Comparison of ENCODE assay signal across 14 cellular contexts in genomic region chr13:97448503-97449251, GRCh38. TPM values are rescaled to one million over a fixed set of nuclear protein-coding genes. Genes with fewer than 3 reads are reported as not detected.
A peak's percentile ranks its signal among the peaks of the same experiment; 100 is the strongest.
DNase-seq lines count a peak whose midpoint lies in the region; ATAC-seq and TF ChIP-seq lines count a peak whose summit lies in the region.
"Had no signal": no experiment of that assay in that cellular context is flagged by ENCODE, and none has a peak within 500 bp of the region (broad histone marks: within the 10 kb centered on the region; RNA-seq: fewer than 3 reads in every experiment).

No MANE protein-coding gene starts in this region.

- H3K4me3 Mint-ChIP-seq in central memory CD8-positive, alpha-beta T cell = no peak overlapping the region
- no peak overlapping the region for H3K4me3 Mint-ChIP-seq in activated CD4-positive, alpha-beta T cell treated with anti-CD3 and anti-CD28 coated beads for 36 hours
- H3K4me3 Mint-ChIP-seq: natural killer cell treated with Interleukin-12 subunit alpha and Interleukin-12 subunit beta and Interleukin-15 and Interleukin-18, amount 100 ng/mL, for 72 hours had no signal

- peak; percentile 31 for DNase-seq in ACHN
- no peak for DNase-seq in central memory CD8-positive, alpha-beta T cell (ENCODE audit: low spot score in 2 of 2)
- no peak for DNase-seq in lower leg skin (ENCODE audit: low spot score in 2 of 2)
- DNase-seq in activated CD4-positive, alpha-beta T cell treated with anti-CD3 and anti-CD28 coated beads for 36 hours = no peak
- no peak for DNase-seq in NK-92 treated with Interleukin-12 subunit alpha and Interleukin-12 subunit beta, amount 100 ng/mL, for 24 hours (lab: John Stamatoyannopoulos, UW)
- no peak for DNase-seq in NCI-H146 treated with DMSO at 0.1 percent for 48 hours (lab: John Stamatoyannopoulos, UW; ENCODE audit: unreplicated experiment)
- DNase-seq: activated CD8-positive, alpha-beta memory T cell treated with anti-CD3 and anti-CD28 coated beads, Interleukin-2, amount 50 U/mL, for 48 hours; dorsolateral prefrontal cortex; foreskin melanocyte; MV-4-11; NCI-H510A treated with DMSO at 0.1 percent for 48 hours had no signal

- CTCF ChIA-PET in activated CD4-positive, alpha-beta T cell treated with anti-CD3 and anti-CD28 coated beads for 36 hours (lab: Charles Lee) = interaction anchor here (0.8 to 1.3 kb wide), 3 partner anchors 8 to 14 kb away, joined by 3 read pairs; no protein-coding TSS in a partner anchor

- no peaks in the 10 kb centered on the region for H3K27me3 Mint-ChIP-seq in central memory CD8-positive, alpha-beta T cell
- no peaks in the 10 kb centered on the region for H3K27me3 Mint-ChIP-seq in activated CD4-positive, alpha-beta T cell treated with anti-CD3 and anti-CD28 coated beads for 36 hours
- H3K27me3 Mint-ChIP-seq: natural killer cell treated with Interleukin-12 subunit alpha and Interleukin-12 subunit beta and Interleukin-15 and Interleukin-18, amount 100 ng/mL, for 72 hours had no signal

- no peak for TF ChIP-seq CTCF in lower leg skin (IDR thresholded peaks at IDR 0.05)

- H3K4me1 Mint-ChIP-seq in central memory CD8-positive, alpha-beta T cell = peaks cover 34% of the 10 kb centered on the region
- H3K4me1 Mint-ChIP-seq in activated CD4-positive, alpha-beta T cell treated with anti-CD3 and anti-CD28 coated beads for 36 hours = no peaks in the 10 kb centered on the region

- intact Hi-C loops in lower leg skin (cut with DNase I; ENCODE audit: low total_unique reads) = no loop called here
- intact Hi-C loops in activated CD4-positive, alpha-beta T cell treated with anti-CD3 and anti-CD28 coated beads for 36 hours (cut with DNase I, micrococcal nuclease) = no loop called here

- H3K36me3 Mint-ChIP-seq in central memory CD8-positive, alpha-beta T cell (ENCODE audit: insufficient read depth) = peaks cover 6% of the 10 kb centered on the region
- peaks cover 25% of the 10 kb centered on the region for H3K36me3 Mint-ChIP-seq in activated CD4-positive, alpha-beta T cell treated with anti-CD3 and anti-CD28 coated beads for 36 hours (ENCODE audit: low read depth)

- H3K9me3 Mint-ChIP-seq in central memory CD8-positive, alpha-beta T cell = no peaks in the 10 kb centered on the region
- H3K9me3 Mint-ChIP-seq in activated CD4-positive, alpha-beta T cell treated with anti-CD3 and anti-CD28 coated beads for 36 hours (ENCODE audit: low read depth) = peaks cover 5% of the 10 kb centered on the region
- H3K9me3 Mint-ChIP-seq: natural killer cell treated with Interleukin-12 subunit alpha and Interleukin-12 subunit beta and Interleukin-15 and Interleukin-18, amount 100 ng/mL, for 72 hours had no signal

- no peak for TF ChIP-seq POLR2A in lower leg skin (IDR thresholded peaks at IDR 0.05)

- POLR2A ChIA-PET in activated CD4-positive, alpha-beta T cell treated with anti-CD3 and anti-CD28 coated beads for 36 hours (lab: Charles Lee) = no interaction called here

- H3K27ac Mint-ChIP-seq in central memory CD8-positive, alpha-beta T cell (ENCODE audit: low read depth) = peak overlapping the region; percentile 15
- no peak overlapping the region for H3K27ac Mint-ChIP-seq in activated CD4-positive, alpha-beta T cell treated with anti-CD3 and anti-CD28 coated beads for 36 hours
- H3K27ac Mint-ChIP-seq: natural killer cell treated with Interleukin-12 subunit alpha and Interleukin-12 subunit beta and Interleukin-15 and Interleukin-18, amount 100 ng/mL, for 72 hours had no signal

- ATAC-seq in GM19467 (IDR thresholded peaks at IDR 0.05; ENCODE audit: unreplicated experiment) = peak; percentile 76
- peak; percentile 46 for ATAC-seq in HG03045 (IDR thresholded peaks at IDR 0.05; ENCODE audit: unreplicated experiment)
- ATAC-seq in central memory CD8-positive, alpha-beta T cell (replicated peaks; ENCODE audit: extremely low read depth, poor library complexity, severe bottlenecking) = no peak
- ATAC-seq in activated CD4-positive, alpha-beta T cell treated with anti-CD3 and anti-CD28 coated beads for 36 hours = no peak
- ATAC-seq: natural killer cell treated with Interleukin-12 subunit alpha and Interleukin-12 subunit beta and Interleukin-15 and Interleukin-18, amount 100 ng/mL, for 72 hours had no signal

- in situ Hi-C loops in ACHN (cut with HindIII; ENCODE audit: low pct_ligation_motif_present, low pct_unique_long_range_greater_than_20kb, low sequenced_read_pairs) = no loop called here

- no peak overlapping the region for H3K4me3 ChIP-seq in lower leg skin (ENCODE audit: low read depth, poor library complexity, severe bottlenecking)
- H3K4me3 ChIP-seq: dorsolateral prefrontal cortex had no signal

- WGBS in lower leg skin, 2 donors = 89 to 94% methylated on average over 5 of the region's 5 CpGs

RNA-seq across cellular contexts. Expression of gene RAP2A, which starts 14.7 kb away (rescaled TPM):
- 10 to 100 TPM in 2 of 4 donors, 1 to 10 TPM in 2; 8.4 to 14.8 (median 10.3) TPM for total RNA-seq in lower leg skin
- total RNA-seq in activated CD4-positive, alpha-beta T cell treated with anti-CD3 and anti-CD28 coated beads for 36 hours = 10 to 100 TPM; 12.3 to 15.5 TPM

Comparison
In these comparisons a context has a peak if more than half of its experiments do, and no peak if none do; other contexts are left out.
1. ATAC-seq: peak in GM19467 (single experiment) and HG03045 (single experiment); none in central memory CD8-positive, alpha-beta T cell (single experiment) and activated CD4-positive, alpha-beta T cell treated with anti-CD3 and anti-CD28 coated beads for 36 hours (single experiment).